ENCODE assay signal across 19 cellular contexts in genomic region chr1:205045146-205045545, GRCh38. TPM values are rescaled to one million over a fixed set of nuclear protein-coding genes. Genes with fewer than 3 reads are reported as not detected.
DNase-seq lines count a peak whose midpoint lies in the region; ATAC-seq and TF ChIP-seq lines count a peak whose summit lies in the region.
"Had no signal": no experiment of that assay in that cellular context is flagged by ENCODE, and none has a peak within 500 bp of the region (broad histone marks: within the 10 kb centered on the region; RNA-seq: fewer than 3 reads in every experiment).

No MANE protein-coding gene starts in this region.

- DNase-seq in AG10803 (ENCODE audit: low read depth), result peak; percentile 4
- peak in 1 of 61 donors; percentile 16 for DNase-seq in caudate nucleus (lab: John Stamatoyannopoulos, UW)
- DNase-seq in glutamatergic neuron, result no peak
- peak; percentile 37 for DNase-seq in occipital lobe (lab: John Stamatoyannopoulos, UW)
- DNase-seq in AML-193 (lab: John Stamatoyannopoulos, UW), result no peak
- no peak for DNase-seq in D341Med (ENCODE audit: low spot score)
- DNase-seq: 8988T, DMS79, HCEC 1CT, NCI-H1417 treated with DMSO at 0.1 percent for 48 hours, NCI-H187, NCI-H446 treated with DMSO at 0.1 percent for 48 hours, NCI-H526 treated with DMSO at 0.1 percent for 48 hours had no signal

- H3K27ac Mint-ChIP-seq in glutamatergic neuron (ENCODE audit: unreplicated experiment), result no peak overlapping the region
- H3K27ac Mint-ChIP-seq: IgD-negative memory B cell had no signal

- ATAC-seq in GM21381 (IDR thresholded peaks at IDR 0.05; ENCODE audit: unreplicated experiment), result no peak
- ATAC-seq: Right ventricle myocardium inferior had no signal

- H3K27me3 Mint-ChIP-seq in glutamatergic neuron (ENCODE audit: unreplicated experiment), result peaks cover 29% of the 10 kb centered on the region

- no peaks in the 10 kb centered on the region for H3K36me3 Mint-ChIP-seq in glutamatergic neuron (ENCODE audit: unreplicated experiment)
- H3K36me3 Mint-ChIP-seq: IgD-negative memory B cell had no signal

- H3K4me3 Mint-ChIP-seq in glutamatergic neuron (ENCODE audit: unreplicated experiment), result peak overlapping the region; percentile 89

- no peak for TF ChIP-seq CTCF in AG10803 (conservative IDR thresholded peaks at IDR 0.05; ENCODE audit: low read length)
- no peak for TF ChIP-seq CTCF in glutamatergic neuron (IDR thresholded peaks at IDR 0.05; ENCODE audit: partially characterized antibody, unreplicated experiment)

- H3K27ac ChIP-seq in caudate nucleus (ENCODE audit: low read depth, low read length), result peak overlapping the region; percentile 98
- H3K27ac ChIP-seq: C4-2B, SJSA1 had no signal

- peaks cover 55% of the 10 kb centered on the region for H3K4me1 Mint-ChIP-seq in glutamatergic neuron (ENCODE audit: low read depth, unreplicated experiment)
- H3K4me1 Mint-ChIP-seq: IgD-negative memory B cell had no signal

- H3K9me3 Mint-ChIP-seq in glutamatergic neuron (ENCODE audit: unreplicated experiment), result peaks cover 7% of the 10 kb centered on the region
- H3K9me3 Mint-ChIP-seq: IgD-negative memory B cell had no signal

- no peak overlapping the region for H3K4me3 ChIP-seq in AG10803 (ENCODE audit: low read length)
- H3K4me3 ChIP-seq: SJSA1 had no signal

RNA-seq across cellular contexts. Expression of gene CNTN2, which starts 2.1 kb away (rescaled TPM):
- total RNA-seq in glutamatergic neuron (ENCODE audit: unreplicated experiment), result 208 TPM
- total RNA-seq in occipital lobe, result 22.8 TPM
- total RNA-seq: M059J, SJSA1 had no signal

RNA-seq across cellular contexts. Expression of gene TMEM81, which starts 39.1 kb away (rescaled TPM):
- 9.3 TPM for total RNA-seq in glutamatergic neuron (ENCODE audit: unreplicated experiment)
- 3.4 TPM for total RNA-seq in occipital lobe

Comparison
In these comparisons a context has a peak if more than half of its experiments do, and no peak if none do; other contexts are left out.
1. DNase-seq: peak in AG10803 (single experiment) and occipital lobe (single experiment); none in glutamatergic neuron (single experiment), AML-193 (0 of 2) and D341Med (single experiment).